In the genomic region with DNA sequence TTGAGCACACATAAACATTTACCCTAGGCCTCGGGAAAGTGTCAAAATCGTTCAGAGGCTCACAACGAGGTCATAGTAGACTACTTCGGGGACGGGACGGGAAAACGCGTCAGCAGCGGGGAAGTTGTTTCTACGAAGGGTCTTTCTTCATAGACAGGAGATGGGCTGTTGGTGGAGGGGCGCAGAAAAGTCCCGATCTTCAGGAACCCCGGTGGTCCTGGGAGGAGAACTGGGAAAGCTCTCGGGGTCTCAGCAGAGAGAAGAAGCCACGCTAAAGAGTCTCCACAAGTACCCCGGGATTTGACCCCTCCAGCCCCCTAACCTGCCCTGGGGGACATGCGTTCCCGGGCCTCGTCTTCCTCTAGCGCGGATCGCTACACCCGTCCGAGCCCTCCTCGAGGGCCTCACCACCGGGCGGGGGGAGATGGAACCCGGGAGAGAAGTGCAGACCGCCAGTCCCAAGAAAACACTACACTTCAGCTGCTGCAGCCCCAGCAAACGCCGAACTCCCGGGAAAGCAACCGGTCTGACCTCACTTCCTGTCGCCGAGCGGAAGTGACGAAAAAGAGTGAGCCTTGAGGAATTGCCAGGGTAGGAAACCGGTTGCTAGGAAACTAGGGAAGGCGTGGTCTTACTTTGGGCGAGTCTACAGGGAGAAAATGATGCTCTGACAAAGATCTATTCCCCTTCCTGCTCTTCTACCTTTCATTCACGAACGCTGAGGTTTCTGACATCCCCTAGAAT, we compare ENCODE assay signal across 8 cellular contexts.
DNase-seq lines count a peak whose midpoint lies in the region; ATAC-seq and TF ChIP-seq lines count a peak whose summit lies in the region.

A gene (minus strand): TSS at position 534 of the 744 bp plus-strand sequence. CDS start 1,611 bp downstream, outside the sequence.

- no peak within 1 kb of the TSS for H3K27ac Mint-ChIP-seq in central memory CD8-positive, alpha-beta T cell (ENCODE audit: low read depth)

- DNase-seq in AG09309 (ENCODE audit: low read depth) (peak; percentile 92), NCI-H446 (lab: John Stamatoyannopoulos, UW) (peak; percentile 98), iris pigment epithelial cell (ENCODE audit: low read depth) (peak; percentile 98)
- DNase-seq in activated CD4-positive, CD25-positive, alpha-beta regulatory T cell treated with anti-CD3 and anti-CD28 coated beads, Interleukin-2, amount 50 U/mL, for 16 hours (ENCODE audit: low read depth, low spot score), result peak; percentile 92
- DNase-seq in central memory CD8-positive, alpha-beta T cell (ENCODE audit: low spot score in 2 of 2), result peak; percentile 85 to 90
- peak; percentile 86 to 95 for DNase-seq in stimulated activated CD4-positive, alpha-beta T cell treated with anti-CD3 and anti-CD28 coated beads, Interleukin-12 subunit alpha, Interleukin-12 subunit beta, amount 100 ng/mL, for 24 hours (ENCODE audit: low read depth in 2 of 2)

- H3K4me1 Mint-ChIP-seq in central memory CD8-positive, alpha-beta T cell, result peaks cover 49% of the 10 kb centered on the region

- peaks cover 37% of the 10 kb centered on the region for H3K36me3 Mint-ChIP-seq in central memory CD8-positive, alpha-beta T cell (ENCODE audit: insufficient read depth)

- peak; percentile 87 for ATAC-seq in GM19025 (IDR thresholded peaks at IDR 0.05; ENCODE audit: low read depth, unreplicated experiment)
- ATAC-seq in HG03342 (IDR thresholded peaks at IDR 0.05; ENCODE audit: unreplicated experiment), result peak; percentile 90
- ATAC-seq in central memory CD8-positive, alpha-beta T cell (replicated peaks; ENCODE audit: extremely low read depth, poor library complexity, severe bottlenecking), result peak; percentile 75

- peak within 1 kb of the TSS; percentile 94 for H3K4me3 ChIP-seq in AG09309 (ENCODE audit: control insufficient read depth, low read depth, low read length)

- peak within 1 kb of the TSS; percentile 89 for H3K4me3 Mint-ChIP-seq in central memory CD8-positive, alpha-beta T cell

- H3K9me3 Mint-ChIP-seq in central memory CD8-positive, alpha-beta T cell, result no peaks in the 10 kb centered on the region

- H3K27me3 Mint-ChIP-seq in central memory CD8-positive, alpha-beta T cell, result no peaks in the 10 kb centered on the region

- TF ChIP-seq CTCF in AG09309 (IDR thresholded peaks at IDR 0.05; ENCODE audit: control insufficient read depth, insufficient read depth, low read depth, low read length, missing control alignments), result no peak

Comparison
In these comparisons a context has a peak if more than half of its experiments do, and no peak if none do; other contexts are left out.
1. Peak in every context shown above with its lines: DNase-seq, ATAC-seq and H3K4me3 ChIP-seq.